ENCODE assay signal across 16 cellular contexts in the genomic region with DNA sequence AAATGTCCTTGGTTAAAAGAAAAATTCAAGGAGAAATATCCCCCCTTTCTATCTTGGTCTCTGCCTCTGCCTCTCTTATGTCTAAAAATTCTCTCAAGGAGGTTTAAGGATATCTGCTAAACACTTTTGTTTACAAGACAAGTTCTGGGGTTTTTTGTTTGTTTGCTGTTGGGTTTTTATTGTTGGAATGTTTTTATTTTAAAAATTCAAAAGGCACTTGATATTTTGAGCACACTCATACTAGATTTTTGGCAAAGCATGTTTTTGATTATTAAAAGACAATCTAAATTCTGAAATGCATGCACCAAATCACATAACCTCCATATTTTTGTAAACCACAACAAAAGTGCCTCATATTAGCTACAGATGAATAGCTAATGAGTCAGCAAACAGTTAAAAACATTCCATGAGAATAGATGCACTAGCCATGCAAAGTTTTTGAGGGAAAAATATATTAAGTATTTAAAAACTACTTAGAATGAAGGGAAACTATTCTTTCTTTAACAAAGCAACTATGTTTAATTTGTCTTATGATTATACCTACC.
A peak's percentile ranks its signal among the peaks of the same experiment; 100 is the strongest.
DNase-seq lines count a peak whose midpoint lies in the region; ATAC-seq and TF ChIP-seq lines count a peak whose summit lies in the region.
"Had no signal": no experiment of that assay in that cellular context is flagged by ENCODE, and none has a peak within 500 bp of the region (broad histone marks: within the 10 kb centered on the region; RNA-seq: fewer than 3 reads in every experiment).

No MANE protein-coding gene starts in this region.

- H3K4me3 ChIP-seq in AG09309 (ENCODE audit: control insufficient read depth, low read depth, low read length) (no peak overlapping the region), cardiac fibroblast (replicated peaks in 1 of 2; ENCODE audit: low read depth in 2 of 2, low read length in 2 of 2) (no peak overlapping the region)
- H3K4me3 ChIP-seq: GM12878, upper lobe of left lung had no signal

- TF ChIP-seq CTCF in AG09309 (IDR thresholded peaks at IDR 0.05; ENCODE audit: control insufficient read depth, insufficient read depth, low read depth, low read length, missing control alignments) (no peak), cardiac fibroblast (IDR thresholded peaks at IDR 0.05; ENCODE audit: low read depth, low read length) (no peak)

- no peaks in the 10 kb centered on the region for H3K27me3 ChIP-seq in layer of hippocampus (ENCODE audit: control insufficient read depth, insufficient read depth, low read length)
- H3K27me3 ChIP-seq: upper lobe of left lung had no signal

- peak overlapping the region; percentile 88 for H3K27ac ChIP-seq in layer of hippocampus (ENCODE audit: low read depth, low read length)
- H3K27ac ChIP-seq: parathyroid adenoma, upper lobe of left lung had no signal

- no peak for ATAC-seq in HG02642 (IDR thresholded peaks at IDR 0.05; ENCODE audit: poor library complexity, unreplicated experiment)
- ATAC-seq in HG02571 (IDR thresholded peaks at IDR 0.05; ENCODE audit: unreplicated experiment) = no peak
- no peak for ATAC-seq in HG02759 (IDR thresholded peaks at IDR 0.05; ENCODE audit: unreplicated experiment)
- ATAC-seq: GM12878 had no signal

- DNase-seq in AG09309 (ENCODE audit: low read depth) (peak; percentile 23), LHCN-M2 (ENCODE audit: low read depth) (peak; percentile 86), cardiac fibroblast (ENCODE audit: low read depth in 2 of 2) (peak; percentile 26 to 75), NCI-H2107 (lab: John Stamatoyannopoulos, UW) (no peak)
- DNase-seq: activated B cell treated with CpG ODN at 0.5 μM for 24 hours; activated T-cell treated with anti-CD3 and anti-CD28 coated beads, Interleukin-2, amount 50 U/mL, for 24 hours; DMS153; mesendoderm; NCI-H2171 treated with DMSO at 0.1 percent for 48 hours; upper lobe of left lung had no signal
